1 cellular context compared by ENCODE assay signal in the genomic region with DNA sequence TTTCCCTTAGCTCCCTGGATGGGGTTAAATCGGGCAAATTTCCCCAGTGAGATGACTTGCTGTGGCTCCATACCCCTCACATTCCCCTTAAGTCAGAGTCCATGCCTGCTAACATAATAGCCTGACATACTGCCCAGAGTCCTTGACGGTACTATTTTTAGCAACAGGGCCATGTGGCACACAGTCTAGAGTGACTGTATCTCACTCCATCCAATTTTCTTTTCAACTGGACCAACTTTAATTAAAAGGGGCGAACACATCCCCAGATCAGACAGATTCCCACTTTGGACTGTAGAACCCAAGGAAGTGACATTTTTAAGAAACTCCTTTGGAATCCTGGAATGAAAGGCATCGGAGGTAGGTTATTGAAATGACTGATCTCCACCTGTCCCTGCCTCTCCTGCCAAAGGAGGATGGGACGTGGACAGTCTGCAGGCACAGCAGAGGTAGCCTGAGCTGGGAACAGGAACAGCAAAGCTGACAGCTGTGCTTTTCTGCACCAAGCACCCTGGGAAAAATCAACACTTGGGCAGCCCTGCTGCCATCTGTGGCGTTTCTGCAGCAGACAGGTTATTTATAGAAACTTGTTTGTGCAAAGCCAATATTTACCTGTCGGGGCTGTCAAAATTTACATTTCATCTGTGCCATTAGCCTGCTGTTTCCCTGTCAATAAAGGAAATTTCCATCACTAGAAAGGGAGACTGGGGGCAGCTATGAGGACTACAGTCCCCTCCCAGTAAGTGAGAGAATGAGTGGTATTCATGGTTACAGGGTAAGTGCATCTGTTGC.
TF ChIP-seq lines count a peak whose summit lies in the region.

No MANE protein-coding gene starts in this region.

TF ChIP-seq in HepG2, 621 proteins besides CTCF, POLR2A, EP300 and RAD21 (continued from another document):
- TF ChIP-seq, protein P1, sequence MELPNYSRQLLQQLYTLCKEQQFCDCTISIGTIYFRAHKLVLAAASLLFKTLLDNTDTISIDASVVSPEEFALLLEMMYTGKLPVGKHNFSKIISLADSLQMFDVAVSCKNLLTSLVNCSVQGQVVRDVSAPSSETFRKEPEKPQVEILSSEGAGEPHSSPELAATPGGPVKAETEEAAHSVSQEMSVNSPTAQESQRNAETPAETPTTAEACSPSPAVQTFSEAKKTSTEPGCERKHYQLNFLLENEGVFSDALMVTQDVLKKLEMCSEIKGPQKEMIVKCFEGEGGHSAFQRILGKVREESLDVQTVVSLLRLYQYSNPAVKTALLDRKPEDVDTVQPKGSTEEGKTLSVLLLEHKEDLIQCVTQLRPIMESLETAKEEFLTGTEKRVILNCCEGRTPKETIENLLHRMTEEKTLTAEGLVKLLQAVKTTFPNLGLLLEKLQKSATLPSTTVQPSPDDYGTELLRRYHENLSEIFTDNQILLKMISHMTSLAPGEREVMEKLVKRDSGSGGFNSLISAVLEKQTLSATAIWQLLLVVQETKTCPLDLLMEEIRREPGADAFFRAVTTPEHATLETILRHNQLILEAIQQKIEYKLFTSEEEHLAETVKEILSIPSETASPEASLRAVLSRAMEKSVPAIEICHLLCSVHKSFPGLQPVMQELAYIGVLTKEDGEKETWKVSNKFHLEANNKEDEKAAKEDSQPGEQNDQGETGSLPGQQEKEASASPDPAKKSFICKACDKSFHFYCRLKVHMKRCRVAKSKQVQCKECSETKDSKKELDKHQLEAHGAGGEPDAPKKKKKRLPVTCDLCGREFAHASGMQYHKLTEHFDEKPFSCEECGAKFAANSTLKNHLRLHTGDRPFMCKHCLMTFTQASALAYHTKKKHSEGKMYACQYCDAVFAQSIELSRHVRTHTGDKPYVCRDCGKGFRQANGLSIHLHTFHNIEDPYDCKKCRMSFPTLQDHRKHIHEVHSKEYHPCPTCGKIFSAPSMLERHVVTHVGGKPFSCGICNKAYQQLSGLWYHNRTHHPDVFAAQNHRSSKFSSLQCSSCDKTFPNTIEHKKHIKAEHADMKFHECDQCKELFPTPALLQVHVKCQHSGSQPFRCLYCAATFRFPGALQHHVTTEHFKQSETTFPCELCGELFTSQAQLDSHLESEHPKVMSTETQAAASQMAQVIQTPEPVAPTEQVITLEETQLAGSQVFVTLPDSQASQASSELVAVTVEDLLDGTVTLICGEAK (IDR thresholded peaks at IDR 0.05) = no peak
- TF ChIP-seq, protein P1 (CRISPR knock-in tag; IDR thresholded peaks at IDR 0.05) = peak; percentile 68; the same call in 1 of the 2 replicates
- TF ChIP-seq, protein P2, sequence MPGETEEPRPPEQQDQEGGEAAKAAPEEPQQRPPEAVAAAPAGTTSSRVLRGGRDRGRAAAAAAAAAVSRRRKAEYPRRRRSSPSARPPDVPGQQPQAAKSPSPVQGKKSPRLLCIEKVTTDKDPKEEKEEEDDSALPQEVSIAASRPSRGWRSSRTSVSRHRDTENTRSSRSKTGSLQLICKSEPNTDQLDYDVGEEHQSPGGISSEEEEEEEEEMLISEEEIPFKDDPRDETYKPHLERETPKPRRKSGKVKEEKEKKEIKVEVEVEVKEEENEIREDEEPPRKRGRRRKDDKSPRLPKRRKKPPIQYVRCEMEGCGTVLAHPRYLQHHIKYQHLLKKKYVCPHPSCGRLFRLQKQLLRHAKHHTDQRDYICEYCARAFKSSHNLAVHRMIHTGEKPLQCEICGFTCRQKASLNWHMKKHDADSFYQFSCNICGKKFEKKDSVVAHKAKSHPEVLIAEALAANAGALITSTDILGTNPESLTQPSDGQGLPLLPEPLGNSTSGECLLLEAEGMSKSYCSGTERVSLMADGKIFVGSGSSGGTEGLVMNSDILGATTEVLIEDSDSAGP (CRISPR knock-in tag; IDR thresholded peaks at IDR 0.05; ENCODE audit: borderline replicate concordance) = peak; percentile 34; the same call in 1 of the 2 replicates
- TF ChIP-seq ATRX (CRISPR knock-in tag; IDR thresholded peaks at IDR 0.05; ENCODE audit: borderline replicate concordance) = no peak
- TF ChIP-seq HOXA9 (CRISPR knock-in tag; IDR thresholded peaks at IDR 0.05; ENCODE audit: borderline replicate concordance) = no peak
- TF ChIP-seq, protein P3, sequence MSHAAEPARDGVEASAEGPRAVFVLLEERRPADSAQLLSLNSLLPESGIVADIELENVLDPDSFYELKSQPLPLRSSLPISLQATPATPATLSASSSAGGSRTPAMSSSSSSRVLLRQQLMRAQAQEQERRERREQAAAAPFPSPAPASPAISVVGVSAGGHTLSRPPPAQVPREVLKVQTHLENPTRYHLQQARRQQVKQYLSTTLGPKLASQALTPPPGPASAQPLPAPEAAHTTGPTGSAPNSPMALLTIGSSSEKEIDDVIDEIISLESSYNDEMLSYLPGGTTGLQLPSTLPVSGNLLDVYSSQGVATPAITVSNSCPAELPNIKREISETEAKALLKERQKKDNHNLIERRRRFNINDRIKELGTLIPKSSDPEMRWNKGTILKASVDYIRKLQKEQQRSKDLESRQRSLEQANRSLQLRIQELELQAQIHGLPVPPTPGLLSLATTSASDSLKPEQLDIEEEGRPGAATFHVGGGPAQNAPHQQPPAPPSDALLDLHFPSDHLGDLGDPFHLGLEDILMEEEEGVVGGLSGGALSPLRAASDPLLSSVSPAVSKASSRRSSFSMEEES (CRISPR knock-in tag; IDR thresholded peaks at IDR 0.05) = 0 out of 2 replicates have a peak, but pooled peaks have one; percentile 29
- TF ChIP-seq ZNF354B (CRISPR knock-in tag; IDR thresholded peaks at IDR 0.05) = no peak
- TF ChIP-seq ZNF589 (CRISPR knock-in tag; conservative IDR thresholded peaks at IDR 0.05) = no peak
- no peak for TF ChIP-seq ZNF839 (CRISPR knock-in tag; IDR thresholded peaks at IDR 0.05; ENCODE audit: borderline replicate concordance)
- peak; percentile 98 for TF ChIP-seq TBL1XR1 (IDR thresholded peaks at IDR 0.05; ENCODE audit: borderline replicate concordance, low read length, partially characterized antibody)
- 0 out of 2 replicates have a peak, but pooled peaks have one; percentile 37 for TF ChIP-seq ZNF264 (CRISPR knock-in tag; IDR thresholded peaks at IDR 0.05)
- TF ChIP-seq POLR2AphosphoS5 (IDR thresholded peaks at IDR 0.05; ENCODE audit: low read depth, low read length) = no peak
